Comparison of ENCODE assay signal across 9 cellular contexts in the genomic region with DNA sequence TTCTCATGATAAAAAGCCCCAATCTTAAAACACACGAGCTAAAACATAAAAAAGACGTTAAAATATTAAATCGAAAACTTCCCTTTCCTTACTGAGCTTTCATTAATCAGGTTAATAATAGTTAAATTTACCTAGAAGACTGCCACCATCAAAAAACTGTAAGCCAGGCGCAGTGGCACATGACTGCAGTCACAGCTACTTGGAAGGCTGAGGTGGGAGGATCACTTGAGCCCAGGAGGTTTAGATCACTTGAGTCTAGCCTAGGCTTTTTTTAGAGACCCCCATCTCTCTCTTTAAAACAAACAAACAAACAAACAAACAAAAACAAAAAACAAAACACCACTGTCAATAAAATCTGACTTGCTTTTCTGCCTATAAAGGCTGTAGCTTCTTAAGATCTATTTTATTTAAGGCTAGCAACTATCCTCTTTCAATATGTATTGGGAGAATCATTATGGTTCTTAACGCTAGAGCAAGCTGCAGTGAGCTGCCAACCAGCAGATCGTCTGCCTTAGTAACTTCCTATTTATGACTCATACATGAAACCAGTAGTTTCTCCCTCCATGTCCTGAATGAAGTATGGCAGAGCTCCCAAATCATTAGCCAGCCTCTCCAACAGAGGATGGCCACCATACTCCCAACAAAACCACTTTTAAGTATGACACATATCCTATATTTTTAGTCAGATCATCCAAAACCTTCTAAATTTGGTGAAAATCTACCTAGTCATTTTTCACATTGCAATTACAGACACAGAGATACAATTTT.
DNase-seq lines count a peak whose midpoint lies in the region; ATAC-seq, FAIRE-seq and TF ChIP-seq lines count a peak whose summit lies in the region.
"Had no signal": no experiment of that assay in that cellular context is flagged by ENCODE, and none has a peak within 500 bp of the region (broad histone marks: within the 10 kb centered on the region; RNA-seq: fewer than 3 reads in every experiment).

No MANE protein-coding gene starts in this region.

- DNase-seq in activated CD4-positive, alpha-beta T cell treated with anti-CD3 and anti-CD28 coated beads, Interleukin-2, amount 10 ng/mL, durations not matched to agents 7 days and 5 days = no peak
- no peak for DNase-seq in activated CD4-positive, alpha-beta T cell treated with anti-CD3 and anti-CD28 coated beads for 48 hours
- DNase-seq in LNCaP clone FGC (ENCODE audit: low read depth) (peak; percentile 22), astrocyte (ENCODE audit: low read depth) (peak; percentile 93), mesothelial cell of epicardium (ENCODE audit: low spot score in 2 of 2, unreplicated experiment in 2 of 2) (no peak), T-helper 9 cell (no peak)
- DNase-seq in activated CD4-positive, alpha-beta memory T cell treated with anti-CD3 and anti-CD28 coated beads for 36 hours = no peak
- DNase-seq: upper lobe of left lung had no signal

- H4K20me1 ChIP-seq in astrocyte (ENCODE audit: insufficient read depth, low read length) = peaks cover 40% of the 10 kb centered on the region

- H3K27me3 ChIP-seq in astrocyte (ENCODE audit: insufficient read depth, low read length) = no peaks in the 10 kb centered on the region
- H3K27me3 ChIP-seq: upper lobe of left lung had no signal

- no peak overlapping the region for H2AFZ ChIP-seq in astrocyte (ENCODE audit: low read depth, low read length)

- no peaks in the 10 kb centered on the region for H3K9me3 ChIP-seq in astrocyte (ENCODE audit: insufficient read depth, low read depth, low read length)
- H3K9me3 ChIP-seq: upper lobe of left lung had no signal

- peak overlapping the region; percentile 80 for H3K4me2 ChIP-seq in astrocyte (ENCODE audit: low read length)

- intact Hi-C loops in activated CD4-positive, alpha-beta memory T cell treated with anti-CD3 and anti-CD28 coated beads for 36 hours (cut with micrococcal nuclease) = no loop called here

- H3K79me2 ChIP-seq in astrocyte (ENCODE audit: insufficient read depth, low read length) = peaks cover 71% of the 10 kb centered on the region

- no peaks in the 10 kb centered on the region for H3K27me3 Mint-ChIP-seq in activated CD4-positive, alpha-beta T cell treated with anti-CD3 and anti-CD28 coated beads, Interleukin-2, amount 10 ng/mL, durations not matched to agents 7 days and 5 days
- H3K27me3 Mint-ChIP-seq in astrocyte (ENCODE audit: low read depth, unreplicated experiment) (no peaks in the 10 kb centered on the region), mesothelial cell of epicardium (ENCODE audit: low read depth) (no peaks in the 10 kb centered on the region)
- H3K27me3 Mint-ChIP-seq in activated CD4-positive, alpha-beta memory T cell treated with anti-CD3 and anti-CD28 coated beads for 36 hours = no peaks in the 10 kb centered on the region

- peaks cover 7% of the 10 kb centered on the region for H3K36me3 Mint-ChIP-seq in activated CD4-positive, alpha-beta T cell treated with anti-CD3 and anti-CD28 coated beads, Interleukin-2, amount 10 ng/mL, durations not matched to agents 7 days and 5 days (ENCODE audit: low read depth)
- H3K36me3 Mint-ChIP-seq in astrocyte (ENCODE audit: low read depth, unreplicated experiment) = peaks cover 2% of the 10 kb centered on the region
- peaks cover 13% of the 10 kb centered on the region for H3K36me3 Mint-ChIP-seq in mesothelial cell of epicardium
- peaks cover 8% of the 10 kb centered on the region for H3K36me3 Mint-ChIP-seq in activated CD4-positive, alpha-beta memory T cell treated with anti-CD3 and anti-CD28 coated beads for 36 hours

- no peak for TF ChIP-seq CTCF in LNCaP clone FGC (IDR thresholded peaks at IDR 0.05; ENCODE audit: control insufficient read depth, extremely low read depth, insufficient read depth)
- TF ChIP-seq CTCF in astrocyte (IDR thresholded peaks at IDR 0.05; ENCODE audit: insufficient read depth, low read depth, low read length) = no peak
- TF ChIP-seq CTCF in mesothelial cell of epicardium (IDR thresholded peaks at IDR 0.05; ENCODE audit: unreplicated experiment) = no peak

- peaks cover 11% of the 10 kb centered on the region for H3K4me1 Mint-ChIP-seq in activated CD4-positive, alpha-beta T cell treated with anti-CD3 and anti-CD28 coated beads, Interleukin-2, amount 10 ng/mL, durations not matched to agents 7 days and 5 days
- H3K4me1 Mint-ChIP-seq in astrocyte (ENCODE audit: low read depth, unreplicated experiment) (peaks cover 22% of the 10 kb centered on the region), mesothelial cell of epicardium (peaks cover 17% of the 10 kb centered on the region)
- peaks cover 19% of the 10 kb centered on the region for H3K4me1 Mint-ChIP-seq in activated CD4-positive, alpha-beta memory T cell treated with anti-CD3 and anti-CD28 coated beads for 36 hours (ENCODE audit: low read depth)

- no peak overlapping the region for H3K4me3 Mint-ChIP-seq in activated CD4-positive, alpha-beta T cell treated with anti-CD3 and anti-CD28 coated beads, Interleukin-2, amount 10 ng/mL, durations not matched to agents 7 days and 5 days
- peak overlapping the region; percentile 1 for H3K4me3 Mint-ChIP-seq in astrocyte (ENCODE audit: unreplicated experiment)
- H3K4me3 Mint-ChIP-seq in mesothelial cell of epicardium = no peak overlapping the region
- no peak overlapping the region for H3K4me3 Mint-ChIP-seq in activated CD4-positive, alpha-beta memory T cell treated with anti-CD3 and anti-CD28 coated beads for 36 hours

- FAIRE-seq in astrocyte (lab: Jason Lieb, UNC) = peak; percentile 83

- CTCF ChIA-PET in activated CD4-positive, alpha-beta T cell treated with anti-CD3 and anti-CD28 coated beads, Interleukin-2, amount 10 ng/mL, durations not matched to agents 7 days and 5 days (lab: Charles Lee) = interaction anchor here (0.5 to 1.6 kb wide), 4 partner anchors 16 to 194 kb away, joined by 3 to 4 read pairs (median 4); no protein-coding TSS in a partner anchor
- CTCF ChIA-PET in activated CD4-positive, alpha-beta memory T cell treated with anti-CD3 and anti-CD28 coated beads for 36 hours (lab: Charles Lee) = no interaction called here

- no peaks in the 10 kb centered on the region for H3K36me3 ChIP-seq in astrocyte (ENCODE audit: insufficient read depth, low read length)
- H3K36me3 ChIP-seq: upper lobe of left lung had no signal

- peaks cover 4% of the 10 kb centered on the region for H3K9me3 Mint-ChIP-seq in activated CD4-positive, alpha-beta T cell treated with anti-CD3 and anti-CD28 coated beads, Interleukin-2, amount 10 ng/mL, durations not matched to agents 7 days and 5 days
- H3K9me3 Mint-ChIP-seq in astrocyte (ENCODE audit: unreplicated experiment) = no peaks in the 10 kb centered on the region
- H3K9me3 Mint-ChIP-seq in mesothelial cell of epicardium = peaks cover 9% of the 10 kb centered on the region
- H3K9me3 Mint-ChIP-seq in activated CD4-positive, alpha-beta memory T cell treated with anti-CD3 and anti-CD28 coated beads for 36 hours = no peaks in the 10 kb centered on the region

- POLR2A ChIA-PET in activated CD4-positive, alpha-beta T cell treated with anti-CD3 and anti-CD28 coated beads, Interleukin-2, amount 10 ng/mL, durations not matched to agents 7 days and 5 days (lab: Charles Lee) = interaction anchor here (0.7 kb wide), 1 partner anchor 44 kb away, joined by 3 read pairs; no protein-coding TSS in a partner anchor
- POLR2A ChIA-PET in activated CD4-positive, alpha-beta memory T cell treated with anti-CD3 and anti-CD28 coated beads for 36 hours (lab: Charles Lee) = no interaction called here

- H3K27ac ChIP-seq in astrocyte (ENCODE audit: low read depth, low read length) = peak overlapping the region; percentile 47
- H3K27ac ChIP-seq: upper lobe of left lung had no signal

- no peak overlapping the region for H3K9ac ChIP-seq in astrocyte (ENCODE audit: low read length)

- no peak overlapping the region for H3K4me3 ChIP-seq in LNCaP clone FGC (ENCODE audit: low read depth, low read length)
- H3K4me3 ChIP-seq in astrocyte (ENCODE audit: insufficient read depth, low read depth, low read length) = no peak overlapping the region
- H3K4me3 ChIP-seq: upper lobe of left lung had no signal

- H3K4me1 ChIP-seq in astrocyte (ENCODE audit: insufficient read depth, low read length) = peaks cover 13% of the 10 kb centered on the region

- peak overlapping the region; percentile 2 for H3K27ac Mint-ChIP-seq in activated CD4-positive, alpha-beta T cell treated with anti-CD3 and anti-CD28 coated beads, Interleukin-2, amount 10 ng/mL, durations not matched to agents 7 days and 5 days
- H3K27ac Mint-ChIP-seq in astrocyte (ENCODE audit: unreplicated experiment) (peak overlapping the region; percentile 81), mesothelial cell of epicardium (peak overlapping the region; percentile 72)
- no peak overlapping the region for H3K27ac Mint-ChIP-seq in activated CD4-positive, alpha-beta memory T cell treated with anti-CD3 and anti-CD28 coated beads for 36 hours

- peak; percentile 88 for ATAC-seq in GM21825 (IDR thresholded peaks at IDR 0.05; ENCODE audit: unreplicated experiment)

Comparison
In these comparisons a context has a peak if more than half of its experiments do, and no peak if none do; other contexts are left out.
1. DNase-seq: peak in LNCaP clone FGC (single experiment) and astrocyte (single experiment); none in activated CD4-positive, alpha-beta T cell treated with anti-CD3 and anti-CD28 coated beads, Interleukin-2, amount 10 ng/mL, durations not matched to agents 7 days and 5 days (single experiment), activated CD4-positive, alpha-beta T cell treated with anti-CD3 and anti-CD28 coated beads for 48 hours (single experiment), mesothelial cell of epicardium (0 of 2), T-helper 9 cell (single experiment) and activated CD4-positive, alpha-beta memory T cell treated with anti-CD3 and anti-CD28 coated beads for 36 hours (single experiment).